Comparison of ENCODE assay signal across 23 cellular contexts in genomic region chr7:150396426-150397375, GRCh38. TPM values are rescaled to one million over a fixed set of nuclear protein-coding genes. Genes with fewer than 3 reads are reported as not detected.
A peak's percentile ranks its signal among the peaks of the same experiment; 100 is the strongest.
DNase-seq lines count a peak whose midpoint lies in the region; ATAC-seq and TF ChIP-seq lines count a peak whose summit lies in the region.
"Had no signal": no experiment of that assay in that cellular context is flagged by ENCODE, and none has a peak within 500 bp of the region (broad histone marks: within the 10 kb centered on the region; RNA-seq: fewer than 3 reads in every experiment).

No MANE protein-coding gene starts in this region.

- H3K4me3 ChIP-seq in mammary epithelial cell (replicated peaks in 1 of 3; ENCODE audit: insufficient read depth in 1 of 3, low read depth in 2 of 3, low read length in 3 of 3), result no peak overlapping the region

- H3K4me2 ChIP-seq in mammary epithelial cell (ENCODE audit: insufficient read depth, low read depth, low read length), result no peak overlapping the region

- H3K79me2 ChIP-seq in mammary epithelial cell (ENCODE audit: insufficient read depth, low read length), result no peaks in the 10 kb centered on the region

- no peak for ATAC-seq in omental fat pad (ENCODE audit: low FRiP score)
- peak; percentile 70 for ATAC-seq in stimulated activated naive CD8-positive, alpha-beta T cell treated with anti-CD3 and anti-CD28 coated beads, Interleukin-15, amount 100 ng/mL, for 72 hours
- no peak for ATAC-seq in GM18498 (IDR thresholded peaks at IDR 0.05; ENCODE audit: unreplicated experiment)

- H3K4me3 Mint-ChIP-seq in MCF 10A (ENCODE audit: unreplicated experiment) (no peak overlapping the region), endothelial cell (ENCODE audit: unreplicated experiment) (no peak overlapping the region)
- H3K4me3 Mint-ChIP-seq in stimulated activated naive CD8-positive, alpha-beta T cell treated with anti-CD3 and anti-CD28 coated beads, Interleukin-15, amount 100 ng/mL, for 72 hours, result no peak overlapping the region
- no peak overlapping the region for H3K4me3 Mint-ChIP-seq in activated T-cell treated with anti-CD3 and anti-CD28 coated beads, Interleukin-2, amount 50 U/mL, for 24 hours
- H3K4me3 Mint-ChIP-seq: CD14-positive monocyte, HFFc6 had no signal

- intact Hi-C loops in MCF 10A (cut with micrococcal nuclease), result no loop called here
- intact Hi-C loops in mammary epithelial cell (cut with micrococcal nuclease), result no loop called here

- dilution Hi-C loops in mammary epithelial cell (cut with HindIII; ENCODE audit: low sequenced_read_pairs), result no loop called here

- POLR2A ChIA-PET in MCF 10A (lab: Yijun Ruan, JAX), result no interaction called here

- BruUV-seq in MCF 10A (replicated peaks; lab: Mats Ljungman, UMichigan), result no TSS peak
- BruUV-seq in mammary epithelial cell (replicated peaks; lab: Mats Ljungman, UMichigan), result no TSS peak

- no peak overlapping the region for H3K27ac ChIP-seq in mammary epithelial cell (ENCODE audit: insufficient read depth, low read depth, low read length)
- no peak overlapping the region for H3K27ac ChIP-seq in substantia nigra (ENCODE audit: low read depth, low read length, poor library complexity, severe bottlenecking)

- no peak overlapping the region for H3K9ac ChIP-seq in mammary epithelial cell (ENCODE audit: insufficient read depth, low read length)

- no peak overlapping the region for H2AFZ ChIP-seq in mammary epithelial cell (ENCODE audit: low read depth, low read length)

- no peak for DNase-seq in MCF 10A (ENCODE audit: unreplicated experiment)
- no peak for DNase-seq in mammary epithelial cell
- no peak for DNase-seq in endothelial cell (ENCODE audit: low spot score)
- peak; percentile 9 for DNase-seq in omental fat pad (ENCODE audit: low spot score)
- no peak for DNase-seq in stimulated activated naive CD8-positive, alpha-beta T cell treated with anti-CD3 and anti-CD28 coated beads, Interleukin-15, amount 100 ng/mL, for 72 hours
- no peak for DNase-seq in activated T-cell treated with anti-CD3 and anti-CD28 coated beads, Interleukin-2, amount 50 U/mL, for 24 hours
- no peak for DNase-seq in substantia nigra (lab: John Stamatoyannopoulos, UW)
- DNase-seq: 8988T, DND-41, GOT3, HFFc6, NCI-H1417 treated with DMSO at 0.1 percent for 48 hours, NCI-H187 treated with DMSO at 0.1 percent for 48 hours, NCI-H226, NCI-H524, NCI-H82, OCI-M1, Right ventricle myocardium superior had no signal

- in situ Hi-C loops in mammary epithelial cell (cut with MboI; ENCODE audit: low sequenced_read_pairs in 2 of 2), result no loop called here

- H3K36me3 Mint-ChIP-seq in MCF 10A (ENCODE audit: insufficient read depth, unreplicated experiment), result peaks cover 9% of the 10 kb centered on the region
- H3K36me3 Mint-ChIP-seq in endothelial cell (ENCODE audit: low read depth, unreplicated experiment), result peaks cover 29% of the 10 kb centered on the region
- H3K36me3 Mint-ChIP-seq in activated T-cell treated with anti-CD3 and anti-CD28 coated beads, Interleukin-2, amount 50 U/mL, for 24 hours (ENCODE audit: low read depth), result peaks cover 11% of the 10 kb centered on the region

- H3K4me1 Mint-ChIP-seq in MCF 10A (ENCODE audit: insufficient read depth, unreplicated experiment), result peaks cover 18% of the 10 kb centered on the region
- H3K4me1 Mint-ChIP-seq in endothelial cell (ENCODE audit: unreplicated experiment), result peaks cover 5% of the 10 kb centered on the region
- H3K4me1 Mint-ChIP-seq in stimulated activated naive CD8-positive, alpha-beta T cell treated with anti-CD3 and anti-CD28 coated beads, Interleukin-15, amount 100 ng/mL, for 72 hours, result peaks cover 17% of the 10 kb centered on the region
- H3K4me1 Mint-ChIP-seq in activated T-cell treated with anti-CD3 and anti-CD28 coated beads, Interleukin-2, amount 50 U/mL, for 24 hours (ENCODE audit: low read depth), result peaks cover 11% of the 10 kb centered on the region
- H3K4me1 Mint-ChIP-seq: CD14-positive monocyte had no signal

- CTCF ChIA-PET in MCF 10A (lab: Yijun Ruan, JAX), result no interaction called here
- CTCF ChIA-PET in mammary epithelial cell (lab: Charles Lee; ENCODE audit: low non-redundant PET), result no interaction called here

- peaks cover 24% of the 10 kb centered on the region for H3K4me1 ChIP-seq in mammary epithelial cell (ENCODE audit: insufficient read depth, low read length)

- H3K27ac Mint-ChIP-seq in MCF 10A (ENCODE audit: low read depth, unreplicated experiment) (peak overlapping the region; percentile 39), endothelial cell (ENCODE audit: unreplicated experiment) (peak overlapping the region; percentile 15)
- H3K27ac Mint-ChIP-seq in stimulated activated naive CD8-positive, alpha-beta T cell treated with anti-CD3 and anti-CD28 coated beads, Interleukin-15, amount 100 ng/mL, for 72 hours, result peak overlapping the region in 1 of 2 donors; percentile 66
- no peak overlapping the region for H3K27ac Mint-ChIP-seq in activated T-cell treated with anti-CD3 and anti-CD28 coated beads, Interleukin-2, amount 50 U/mL, for 24 hours
- H3K27ac Mint-ChIP-seq: HFFc6 had no signal

- H3K36me3 ChIP-seq in mammary epithelial cell (ENCODE audit: insufficient read depth, low read length), result no peaks in the 10 kb centered on the region

- no peaks in the 10 kb centered on the region for H3K27me3 ChIP-seq in mammary epithelial cell (ENCODE audit: insufficient read depth, low read length)

- H3K9me3 ChIP-seq in mammary epithelial cell (replicated peaks; ENCODE audit: insufficient read depth, low read length), result no peaks in the 10 kb centered on the region

- H3K9me3 Mint-ChIP-seq in MCF 10A (ENCODE audit: unreplicated experiment), result no peaks in the 10 kb centered on the region
- H3K9me3 Mint-ChIP-seq in endothelial cell (ENCODE audit: unreplicated experiment), result no peaks in the 10 kb centered on the region
- no peaks in the 10 kb centered on the region for H3K9me3 Mint-ChIP-seq in stimulated activated naive CD8-positive, alpha-beta T cell treated with anti-CD3 and anti-CD28 coated beads, Interleukin-15, amount 100 ng/mL, for 72 hours
- no peaks in the 10 kb centered on the region for H3K9me3 Mint-ChIP-seq in activated T-cell treated with anti-CD3 and anti-CD28 coated beads, Interleukin-2, amount 50 U/mL, for 24 hours
- H3K9me3 Mint-ChIP-seq: HFFc6 had no signal

- 90% methylated on average over 8 of the region's 82 CpGs for WGBS in mammary epithelial cell (ENCODE audit: low coverage, missing lambda C conversion rate)

- no peaks in the 10 kb centered on the region for H3K27me3 Mint-ChIP-seq in MCF 10A (ENCODE audit: insufficient read depth, unreplicated experiment)
- peaks cover 10% of the 10 kb centered on the region for H3K27me3 Mint-ChIP-seq in endothelial cell (ENCODE audit: unreplicated experiment)
- no peaks in the 10 kb centered on the region for H3K27me3 Mint-ChIP-seq in stimulated activated naive CD8-positive, alpha-beta T cell treated with anti-CD3 and anti-CD28 coated beads, Interleukin-15, amount 100 ng/mL, for 72 hours
- H3K27me3 Mint-ChIP-seq in activated T-cell treated with anti-CD3 and anti-CD28 coated beads, Interleukin-2, amount 50 U/mL, for 24 hours, result no peaks in the 10 kb centered on the region

- no peak for TF ChIP-seq CTCF in MCF 10A (IDR thresholded peaks at IDR 0.05; ENCODE audit: unreplicated experiment)
- no peak for TF ChIP-seq CTCF in mammary epithelial cell (conservative IDR thresholded peaks at IDR 0.05 in 1 of 2, IDR thresholded peaks at IDR 0.05 in 1 of 2; ENCODE audit: extremely low read depth in 1 of 2, insufficient read depth in 1 of 2, low read depth in 1 of 2, low read length in 2 of 2)
- no peak for TF ChIP-seq CTCF in endothelial cell (IDR thresholded peaks at IDR 0.05; ENCODE audit: unreplicated experiment)
- TF ChIP-seq CTCF in omental fat pad (IDR thresholded peaks at IDR 0.05), result no peak

- H4K20me1 ChIP-seq in mammary epithelial cell (ENCODE audit: insufficient read depth, low read length), result no peaks in the 10 kb centered on the region

RNA-seq across cellular contexts. Expression of gene ZNF775, which starts 17.6 kb away (rescaled TPM):
- total RNA-seq in MCF 10A (2022) (1.7 and 2.0 TPM in 2 replicates), mammary epithelial cell (1 to 10 TPM; 2.0 to 2.3 TPM), endothelial cell (ENCODE audit: unreplicated experiment) (12.1 TPM), omental fat pad (1 to 10 TPM in 3 of 4 donors, under 1 TPM in 1; 0.72 to 4.4 (median 1.4) TPM)
- polyA plus RNA-seq in mammary epithelial cell, result 1.1 TPM
- polyA minus RNA-seq in mammary epithelial cell, result 2.6 TPM

RNA-seq across cellular contexts. Expression of gene REPIN1, which starts 28.1 kb away (rescaled TPM):
- total RNA-seq in MCF 10A (2022) (80.8 and 83.0 TPM in 2 replicates), mammary epithelial cell (10 to 100 TPM in 1 of 2 donors, 1 to 10 TPM in 1; 5.6 to 33.5 TPM), endothelial cell (ENCODE audit: unreplicated experiment) (138 TPM), omental fat pad (10 to 100 TPM; 40.6 to 55.7 (median 49.3) TPM)
- 3.9 TPM for polyA plus RNA-seq in mammary epithelial cell
- 4.7 TPM for polyA minus RNA-seq in mammary epithelial cell

RNA-seq across cellular contexts. Expression of gene GIMAP8, which starts 53.7 kb away (rescaled TPM):
- total RNA-seq in MCF 10A (2022) (not detected in 2 replicates), mammary epithelial cell (1 to 10 TPM in 1 of 2 donors, not detected in 1; 3.6 TPM), endothelial cell (ENCODE audit: unreplicated experiment) (143 TPM), omental fat pad (10 to 100 TPM in 3 of 4 donors, 1 to 10 TPM in 1; 3.0 to 42.9 (median 14.8) TPM)
- 1.2 TPM for polyA plus RNA-seq in mammary epithelial cell
- not detected for polyA minus RNA-seq in mammary epithelial cell
- total RNA-seq: HFFc6, HT-29, M059J had no signal
- polyA plus RNA-seq: AG04450 had no signal

RNA-seq across cellular contexts. Expression of gene RARRES2, which starts 55.3 kb away (rescaled TPM):
- total RNA-seq in MCF 10A (2022), result not detected in 2 replicates
- under 1 TPM in 1 of 2 donors, not detected in 1; 0.17 TPM for total RNA-seq in mammary epithelial cell
- polyA plus RNA-seq in mammary epithelial cell, result 0.23 TPM
- not detected for polyA minus RNA-seq in mammary epithelial cell
- total RNA-seq in endothelial cell (ENCODE audit: unreplicated experiment), result 4.9 TPM
- 100 to 1,000 TPM in 3 of 4 donors, 10 to 100 TPM in 1; 93.9 to 433 (median 218) TPM for total RNA-seq in omental fat pad
- polyA plus RNA-seq: CD14-positive monocyte had no signal
